ENCODE assay signal across 15 cellular contexts in genomic region chr1:101902199-101902598, GRCh38.
"Had no signal": no experiment of that assay in that cellular context is flagged by ENCODE, and none has a peak within 500 bp of the region (broad histone marks: within the 10 kb centered on the region; RNA-seq: fewer than 3 reads in every experiment).

No MANE protein-coding gene starts in this region.

- H3K9me3 ChIP-seq: pancreas, stomach, testis had no signal

- FAIRE-seq: endometrium, frontal cortex, pancreas had no signal

- H3K4me2 ChIP-seq: smooth muscle cell had no signal

- H3K27ac ChIP-seq: coronary artery, pancreas, stomach, testis had no signal

- H3K27me3 ChIP-seq: pancreas, stomach, testis had no signal

- H3K36me3 ChIP-seq: pancreas, stomach had no signal

- H3K4me3 ChIP-seq: coronary artery, pancreas, smooth muscle cell, stomach, testis had no signal

- DNase-seq: activated CD4-positive, alpha-beta T cell treated with anti-CD3 and anti-CD28 coated beads, Interleukin-2, amount 10 ng/mL, durations not matched to agents 7 days and 5 days; activated CD8-positive, alpha-beta T cell treated with anti-CD3 and anti-CD28 coated beads, Interleukin-2, amount 10 ng/mL, durations not matched to agents 7 days and 5 days; activated naive CD4-positive, alpha-beta T cell treated with anti-CD3 and anti-CD28 coated beads for 36 hours; activated T-cell treated with anti-CD3 and anti-CD28 coated beads, Interleukin-2, amount 50 U/mL, for 24 hours; head of caudate nucleus; left ventricle myocardium superior; naive thymus-derived CD8-positive, alpha-beta T cell; pancreas; stimulated activated CD4-positive, alpha-beta T cell treated with anti-CD3 and anti-CD28 coated beads, Interleukin-4, amount 100 ng/mL, for 1 hour; stomach; testis had no signal

- H3K4me1 ChIP-seq: stomach, testis had no signal
